Comparison of ENCODE assay signal across 11 cellular contexts in genomic region chr3:34012102-34012461, GRCh38.
DNase-seq lines count a peak whose midpoint lies in the region; ATAC-seq and TF ChIP-seq lines count a peak whose summit lies in the region.
"Had no signal": no experiment of that assay in that cellular context is flagged by ENCODE, and none has a peak within 500 bp of the region (broad histone marks: within the 10 kb centered on the region; RNA-seq: fewer than 3 reads in every experiment).

No MANE protein-coding gene starts in this region.

- H3K36me3 ChIP-seq in right atrium auricular region = no peaks in the 10 kb centered on the region

- intact Hi-C loops in Right ventricle myocardium superior (cut with DNase I) = no loop called here

- H3K27me3 ChIP-seq in right atrium auricular region = peaks cover 0 to 4% of the 10 kb centered on the region in 2 donors

- H3K4me1 ChIP-seq in right atrium auricular region = no peaks in the 10 kb centered on the region

- peaks cover 3% of the 10 kb centered on the region for H3K4me1 Mint-ChIP-seq in T-helper 17 cell

- H3K9me3 ChIP-seq in right atrium auricular region (no peaks in the 10 kb centered on the region), T-helper 17 cell (ENCODE audit: control insufficient read depth, low read length, poor library complexity, severe bottlenecking) (no peaks in the 10 kb centered on the region)

- H3K27ac ChIP-seq in right atrium auricular region = no peak overlapping the region

- no peak overlapping the region for H3K4me3 Mint-ChIP-seq in T-helper 17 cell
- H3K4me3 Mint-ChIP-seq: activated T-helper 1 cell treated with anti-CD3 and anti-CD28 coated beads, Interleukin-12 subunit alpha, Interleukin-12 subunit beta, Interleukin-2, Interleukin-4 antibody, amounts not matched to agents 30 ng/mL and 10 ng/mL and 1 ng/mL, durations not matched to agents 14 hours and 24 hours and 36 hours had no signal

- DNase-seq in Right ventricle myocardium superior (no peak), right atrium auricular region (ENCODE audit: low spot score) (no peak), SW 1271 (lab: John Stamatoyannopoulos, UW) (peak; percentile 60 to 77), glomerular visceral epithelial cell (ENCODE audit: extremely low spot score) (peak; percentile 88), NCI-H2107 (lab: John Stamatoyannopoulos, UW) (no peak), T-helper 17 cell (no peak), GDM1 (lab: John Stamatoyannopoulos, UW) (no peak)
- DNase-seq: DND-41, NCI-H2029 had no signal

- H3K4me3 ChIP-seq in right atrium auricular region = no peak overlapping the region

- no peak for TF ChIP-seq CTCF in right atrium auricular region (IDR thresholded peaks at IDR 0.05)

- H3K36me3 Mint-ChIP-seq in T-helper 17 cell (ENCODE audit: low read depth) = no peaks in the 10 kb centered on the region

- H3K27ac Mint-ChIP-seq in T-helper 17 cell = no peak overlapping the region
- H3K27ac Mint-ChIP-seq: activated T-helper 1 cell treated with anti-CD3 and anti-CD28 coated beads, Interleukin-12 subunit alpha, Interleukin-12 subunit beta, Interleukin-2, Interleukin-4 antibody, amounts not matched to agents 30 ng/mL and 10 ng/mL and 1 ng/mL, durations not matched to agents 14 hours and 24 hours and 36 hours had no signal

- peak; percentile 60 for ATAC-seq in Right ventricle myocardium superior (ENCODE audit: poor library complexity)
- no peak for ATAC-seq in HG03457 (IDR thresholded peaks at IDR 0.05; ENCODE audit: unreplicated experiment)
- no peak for ATAC-seq in T-helper 17 cell

- H3K27me3 Mint-ChIP-seq in T-helper 17 cell = no peaks in the 10 kb centered on the region

Comparison
In these comparisons a context has a peak if more than half of its experiments do, and no peak if none do; other contexts are left out.
1. DNase-seq: peak in SW 1271 (2 of 2) and glomerular visceral epithelial cell (single experiment); none in Right ventricle myocardium superior (single experiment), right atrium auricular region (single experiment), NCI-H2107 (single experiment), T-helper 17 cell (0 of 3) and GDM1 (single experiment).